32 cellular contexts compared by ENCODE assay signal in the genomic region with DNA sequence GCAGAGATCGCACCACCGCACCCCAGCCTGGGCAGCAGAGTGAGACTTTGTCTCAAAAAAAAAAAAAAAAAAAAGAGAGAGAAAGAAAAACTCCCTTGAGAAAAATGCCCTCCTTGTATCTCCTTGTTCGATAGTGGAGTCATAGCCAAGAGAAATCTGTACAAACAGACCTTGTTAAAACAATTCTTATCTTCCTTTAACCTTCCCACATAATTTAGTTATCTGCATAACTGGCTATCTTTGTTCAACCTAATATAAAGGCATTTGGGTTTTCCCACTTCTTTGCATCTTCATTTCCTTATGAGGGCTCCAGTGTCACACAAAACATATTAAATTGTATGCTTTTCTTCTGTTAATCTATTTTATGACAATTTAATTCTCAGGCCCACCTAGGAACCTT.
"Had no signal": no experiment of that assay in that cellular context is flagged by ENCODE, and none has a peak within 500 bp of the region (broad histone marks: within the 10 kb centered on the region; RNA-seq: fewer than 3 reads in every experiment).

No MANE protein-coding gene starts in this region.

- H3K9me3 ChIP-seq: left lung, lower lobe of right lung, mucosa of descending colon, pancreas, prostate gland, suprapubic skin, tibial nerve, uterus had no signal

- H3K27me3 Mint-ChIP-seq: stimulated activated naive CD8-positive, alpha-beta T cell treated with anti-CD3 and anti-CD28 coated beads, Interleukin-15, Interleukin-2, amounts not matched to agents 100 ng/mL and 50 ng/mL, for 24 hours; type B pancreatic cell had no signal

- DNase-seq: hippocampal formation; immature natural killer cell; kidney; left colon; left lung; lower lobe of right lung; mammary epithelial cell; mesendoderm; midbrain; mucosa of descending colon; naive thymus-derived CD4-positive, alpha-beta T cell; nucleus accumbens; pancreas; posterior cingulate gyrus; retina; right cardiac atrium; stimulated activated CD4-positive, alpha-beta T cell treated with anti-CD3 and anti-CD28 coated beads, Interleukin-12 subunit alpha, Interleukin-12 subunit beta, amount 100 ng/mL, for 4 hours; stimulated activated CD4-positive, alpha-beta T cell treated with anti-CD3 and anti-CD28 coated beads, Interleukin-15, amount 100 ng/mL, for 24 hours; stimulated activated CD4-positive, alpha-beta T cell treated with anti-CD3 and anti-CD28 coated beads, Interleukin-2, amount 100 ng/mL, for 24 hours; stimulated activated CD4-positive, alpha-beta T cell treated with anti-CD3 and anti-CD28 coated beads, Interleukin-4, amount 100 ng/mL, for 1 hour; stimulated activated naive CD4-positive, alpha-beta T cell; uterus had no signal

- H3K4me1 ChIP-seq: left lung, pancreas, prostate gland, uterus had no signal

- H3K27ac Mint-ChIP-seq: immature natural killer cell; naive thymus-derived CD4-positive, alpha-beta T cell; natural killer cell treated with Interleukin-12 subunit alpha and Interleukin-12 subunit beta and Interleukin-15 and Interleukin-18, amount 100 ng/mL, for 72 hours; stimulated activated naive CD8-positive, alpha-beta T cell treated with anti-CD3 and anti-CD28 coated beads, Interleukin-15, Interleukin-2, amounts not matched to agents 100 ng/mL and 50 ng/mL, for 24 hours; type B pancreatic cell had no signal

- H3K36me3 ChIP-seq: left lung, lower lobe of right lung, pancreas, prostate gland, suprapubic skin, tibial nerve, uterus had no signal

- H3K9me3 Mint-ChIP-seq: immature natural killer cell; naive thymus-derived CD4-positive, alpha-beta T cell; natural killer cell treated with Interleukin-12 subunit alpha and Interleukin-12 subunit beta and Interleukin-15 and Interleukin-18, amount 100 ng/mL, for 72 hours; neural crest cell; stimulated activated naive CD8-positive, alpha-beta T cell treated with anti-CD3 and anti-CD28 coated beads, Interleukin-15, Interleukin-2, amounts not matched to agents 100 ng/mL and 50 ng/mL, for 24 hours; type B pancreatic cell had no signal

- H3K27me3 ChIP-seq: pancreas, suprapubic skin, tibial nerve, uterus had no signal

- H3K36me3 Mint-ChIP-seq: immature natural killer cell; naive thymus-derived CD4-positive, alpha-beta T cell; natural killer cell treated with Interleukin-12 subunit alpha and Interleukin-12 subunit beta and Interleukin-15 and Interleukin-18, amount 100 ng/mL, for 72 hours; type B pancreatic cell had no signal

- H3K4me1 Mint-ChIP-seq: immature natural killer cell had no signal

- H3K4me3 ChIP-seq: left lung, lower lobe of right lung, mucosa of descending colon, pancreas, prostate gland, skin epidermis, suprapubic skin, tibial nerve, uterus had no signal

- H3K4me3 Mint-ChIP-seq: immature natural killer cell; naive thymus-derived CD4-positive, alpha-beta T cell; natural killer cell treated with Interleukin-12 subunit alpha and Interleukin-12 subunit beta and Interleukin-15 and Interleukin-18, amount 100 ng/mL, for 72 hours; neural crest cell; stimulated activated naive CD8-positive, alpha-beta T cell treated with anti-CD3 and anti-CD28 coated beads, Interleukin-15, Interleukin-2, amounts not matched to agents 100 ng/mL and 50 ng/mL, for 24 hours; type B pancreatic cell had no signal

- H3K27ac ChIP-seq: left lung, lower lobe of right lung, pancreas, prostate gland, skin epidermis, suprapubic skin, tibial nerve, uterus had no signal

- FAIRE-seq: islet of Langerhans, kidney, pancreas had no signal

- ATAC-seq: left colon; left lung; lower lobe of right lung; mucosa of descending colon; naive thymus-derived CD4-positive, alpha-beta T cell; natural killer cell treated with Interleukin-12 subunit alpha and Interleukin-12 subunit beta and Interleukin-15 and Interleukin-18, amount 100 ng/mL, for 72 hours; pancreas; right cardiac atrium; sciatic nerve had no signal
